8 cellular contexts compared by ENCODE assay signal in the genomic region with DNA sequence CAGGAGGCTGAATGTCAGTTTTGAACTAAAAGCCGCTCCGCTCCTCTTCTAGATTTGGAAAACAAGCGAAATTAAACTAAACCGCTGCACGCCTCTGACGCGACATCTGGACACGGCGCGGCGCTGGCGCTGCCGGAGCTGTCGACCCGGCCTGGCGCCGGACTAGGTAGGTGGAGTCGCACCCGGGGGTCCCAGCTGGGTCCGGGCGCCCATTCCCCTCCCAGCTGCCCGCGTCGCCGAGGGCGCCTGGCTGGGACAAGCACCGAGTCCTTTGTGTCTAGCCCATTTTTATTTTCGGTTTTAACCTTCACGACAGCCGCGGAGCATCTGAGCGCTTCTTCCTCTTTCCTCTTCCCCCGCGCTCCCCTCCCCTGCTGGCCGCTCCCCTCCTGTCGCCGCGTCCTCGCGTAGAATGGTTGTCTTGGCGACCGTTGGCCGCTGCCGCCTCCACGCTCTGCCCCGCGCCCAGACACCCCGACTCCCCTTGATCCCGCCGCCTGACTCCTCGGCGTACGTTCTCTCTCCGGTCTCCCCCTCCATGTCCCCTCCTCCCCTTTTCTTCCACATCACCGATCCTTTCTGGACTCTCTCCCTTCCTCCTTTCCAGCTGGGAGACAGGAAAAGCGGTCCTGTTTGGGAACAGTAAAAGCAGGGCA. TPM values are rescaled to one million over a fixed set of nuclear protein-coding genes. Genes with fewer than 3 reads are reported as not detected.
A peak's percentile ranks its signal among the peaks of the same experiment; 100 is the strongest.
DNase-seq lines count a peak whose midpoint lies in the region; ATAC-seq and TF ChIP-seq lines count a peak whose summit lies in the region.

No MANE protein-coding gene starts in this region.

- H3K9me3 ChIP-seq in HUES64 (ENCODE audit: insufficient read depth, low read depth, low read length) (no peaks in the 10 kb centered on the region), heart right ventricle (no peaks in the 10 kb centered on the region), A673 (ENCODE audit: low read depth, low read length, poor library complexity, severe bottlenecking) (no peaks in the 10 kb centered on the region)

- H3K4me1 ChIP-seq in HUES64 (ENCODE audit: insufficient read depth, low read length): peaks cover 25% of the 10 kb centered on the region
- H3K4me1 ChIP-seq in heart right ventricle: peaks cover 0 to 19% (median 5%) of the 10 kb centered on the region in 9 donors
- H3K4me1 ChIP-seq in A673 (ENCODE audit: insufficient read depth, low read length, poor library complexity, severe bottlenecking): no peaks in the 10 kb centered on the region

- no peak for TF ChIP-seq CTCF in heart right ventricle (IDR thresholded peaks at IDR 0.05)
- TF ChIP-seq CTCF in A673 (conservative IDR thresholded peaks at IDR 0.05; ENCODE audit: low read depth, low read length): no peak

- CTCF ChIA-PET in A673 (lab: Charles Lee): no interaction called here

- no TSS peak for BruUV-seq in A673 (replicated peaks; lab: Mats Ljungman, UMichigan)

- peaks cover 0 to 3% of the 10 kb centered on the region in 2 donors for H3K36me3 Mint-ChIP-seq in activated naive CD4-positive, alpha-beta T cell treated with anti-CD3 and anti-CD28 coated beads, Interleukin-2, amount 50 U/mL, for 72 hours

- H3K9me3 Mint-ChIP-seq in activated naive CD4-positive, alpha-beta T cell treated with anti-CD3 and anti-CD28 coated beads, Interleukin-2, amount 50 U/mL, for 72 hours: no peaks in the 10 kb centered on the region

- H3K4me3 ChIP-seq in HUES64 (ENCODE audit: low read length): peak overlapping the region; percentile 69
- H3K4me3 ChIP-seq in heart right ventricle: peak overlapping the region; percentile 54 to 98 (median 89)
- no peak overlapping the region for H3K4me3 ChIP-seq in A673 (ENCODE audit: low read depth, low read length, poor library complexity, severe bottlenecking)

- H3K27me3 ChIP-seq in HUES64 (ENCODE audit: insufficient read depth, low read length): peaks cover 98% of the 10 kb centered on the region
- peaks cover 0 to 55% (median 38%) of the 10 kb centered on the region in 7 donors for H3K27me3 ChIP-seq in heart right ventricle
- no peaks in the 10 kb centered on the region for H3K27me3 ChIP-seq in A673 (replicated peaks; ENCODE audit: insufficient read depth, low read depth, low read length, poor library complexity)

- H3K36me3 ChIP-seq in HUES64 (ENCODE audit: insufficient read depth, low read length) (no peaks in the 10 kb centered on the region), heart right ventricle (no peaks in the 10 kb centered on the region), A673 (ENCODE audit: insufficient read depth, low read length, poor library complexity, severe bottlenecking) (no peaks in the 10 kb centered on the region)

- H3K27ac ChIP-seq in HUES64 (ENCODE audit: low read depth, low read length) (no peak overlapping the region), heart right ventricle (peak overlapping the region in 9 of 10 donors; percentile 59 to 98 (median 75)), A673 (ENCODE audit: low read depth, low read length, poor library complexity, severe bottlenecking) (no peak overlapping the region)

- DNase-seq in ELF-1 (ENCODE audit: low read depth, low spot score): peak; percentile 72
- peak; percentile 9 for DNase-seq in SHP77 treated with DMSO at 0.1 percent for 48 hours (lab: John Stamatoyannopoulos, UW)
- peak; percentile 53 to 74 for DNase-seq in activated naive CD4-positive, alpha-beta T cell treated with anti-CD3 and anti-CD28 coated beads, Interleukin-2, amount 50 U/mL, for 72 hours (ENCODE audit: low spot score in 2 of 2)
- peak; percentile 65 to 69 for DNase-seq in heart right ventricle
- DNase-seq in posterior vena cava (ENCODE audit: low spot score): peak; percentile 94
- DNase-seq in A673 (ENCODE audit: low spot score): no peak

- POLR2A ChIA-PET in A673 (lab: Charles Lee; ENCODE audit: low non-redundant PET): no interaction called here

- H3K9ac ChIP-seq in HUES64 (ENCODE audit: low read depth, low read length): no peak overlapping the region

- H3K27ac Mint-ChIP-seq in activated naive CD4-positive, alpha-beta T cell treated with anti-CD3 and anti-CD28 coated beads, Interleukin-2, amount 50 U/mL, for 72 hours: peak overlapping the region; percentile 46 to 76

- WGBS in HUES64: under 1% methylated on average over 56 of the region's 56 CpGs
- 1% methylated on average over 56 of the region's 56 CpGs for WGBS in heart right ventricle, 2 donors

- ATAC-seq in GM21529 (IDR thresholded peaks at IDR 0.05; ENCODE audit: unreplicated experiment) (peak; percentile 81), heart right ventricle (peak; percentile 78 to 93 (median 88))
- peak; percentile 79 to 90 for ATAC-seq in activated naive CD4-positive, alpha-beta T cell treated with anti-CD3 and anti-CD28 coated beads, Interleukin-2, amount 50 U/mL, for 72 hours

- intact Hi-C loops in heart right ventricle (cut with DNase I) (loop anchor here in 1 of 10 donors (10.0 kb wide), 1 partner anchor 190 kb away; the partner anchor contains the start of gene MTAP), posterior vena cava (cut with DNase I) (loop anchor here (10.0 kb wide), 2 partner anchors 180 to 190 kb away; partner anchors contain the start of gene MTAP (in 1 of the 2)), A673 (cut with micrococcal nuclease; ENCODE audit: unreplicated experiment) (no loop called here)

RNA-seq across cellular contexts. Expression of gene CDKN2B-AS1, which starts 0.5 kb away (rescaled TPM):
- polyA plus RNA-seq in HUES64 (2013, experiment 1 of 2): not detected
- polyA plus RNA-seq in HUES64 (2013, experiment 2 of 2): not detected
- total RNA-seq in activated naive CD4-positive, alpha-beta T cell treated with anti-CD3 and anti-CD28 coated beads, Interleukin-2, amount 50 U/mL, for 72 hours: under 1 TPM in 1 of 2 donors, not detected in 1; 0.20 TPM
- under 1 TPM in 3 of 10 donors, not detected in 7; 0.14 to 0.45 (median 0.30) TPM for total RNA-seq in heart right ventricle
- not detected for polyA plus RNA-seq in heart right ventricle
- total RNA-seq in posterior vena cava: under 1 TPM; 0.65 to 1.00 TPM
- not detected in 2 replicates for total RNA-seq in A673 (2021)

RNA-seq across cellular contexts. Expression of gene CDKN2A, which starts 0.9 kb away (rescaled TPM):
- polyA plus RNA-seq in HUES64 (2013, experiment 1 of 2): 0.35 TPM
- polyA plus RNA-seq in HUES64 (2013, experiment 2 of 2): not detected
- under 1 TPM; 0.43 to 0.68 TPM for total RNA-seq in activated naive CD4-positive, alpha-beta T cell treated with anti-CD3 and anti-CD28 coated beads, Interleukin-2, amount 50 U/mL, for 72 hours
- 1 to 10 TPM in 2 of 10 donors, under 1 TPM in 3, not detected in 5; 0.31 to 1.9 (median 0.48) TPM for total RNA-seq in heart right ventricle
- 1 to 10 TPM in 1 of 2 donors, under 1 TPM in 1; 0.03 to 1.1 TPM for polyA plus RNA-seq in heart right ventricle
- 1 to 10 TPM in 1 of 2 donors, under 1 TPM in 1; 0.81 to 1.4 TPM for total RNA-seq in posterior vena cava
- not detected in 2 replicates for total RNA-seq in A673 (2021)

RNA-seq across cellular contexts. Expression of gene CDKN2B, which starts 14.0 kb away (rescaled TPM):
- polyA plus RNA-seq in HUES64 (2013, experiment 1 of 2): 0.40 TPM
- 0.51 TPM for polyA plus RNA-seq in HUES64 (2013, experiment 2 of 2)
- total RNA-seq in activated naive CD4-positive, alpha-beta T cell treated with anti-CD3 and anti-CD28 coated beads, Interleukin-2, amount 50 U/mL, for 72 hours: under 1 TPM; 0.09 to 0.23 TPM
- total RNA-seq in heart right ventricle (1 to 10 TPM; 1.3 to 5.2 (median 2.2) TPM), posterior vena cava (1 to 10 TPM; 7.1 to 8.2 TPM), A673 (2021) (not detected in 2 replicates)
- polyA plus RNA-seq in heart right ventricle: 1 to 10 TPM; 1.1 to 1.4 TPM

Comparison
In these comparisons a context has a peak if more than half of its experiments do, and no peak if none do; other contexts are left out.
1. H3K27ac ChIP-seq: peak in heart right ventricle (9 of 10); none in HUES64 (single experiment) and A673 (single experiment).
2. Peak in every context shown above with its lines, with median percentiles within 50 percentile points of each other: ATAC-seq.